8 cellular contexts compared by ENCODE assay signal in genomic region chr9:116549061-116549664, GRCh38.
DNase-seq lines count a peak whose midpoint lies in the region; ATAC-seq, FAIRE-seq and TF ChIP-seq lines count a peak whose summit lies in the region.
"Had no signal": no experiment of that assay in that cellular context is flagged by ENCODE, and none has a peak within 500 bp of the region (broad histone marks: within the 10 kb centered on the region; RNA-seq: fewer than 3 reads in every experiment).

No MANE protein-coding gene starts in this region.

- H3K9me3 Mint-ChIP-seq in astrocyte (ENCODE audit: unreplicated experiment) (no peaks in the 10 kb centered on the region), progenitor cell of endocrine pancreas (ENCODE audit: low read depth) (no peaks in the 10 kb centered on the region)
- H3K9me3 Mint-ChIP-seq: brain had no signal

- H4K20me1 ChIP-seq in astrocyte (ENCODE audit: insufficient read depth, low read length) (no peaks in the 10 kb centered on the region), keratinocyte (ENCODE audit: control insufficient read depth, extremely low read depth, insufficient read depth, low read length) (no peaks in the 10 kb centered on the region)

- H3K27ac ChIP-seq in astrocyte (ENCODE audit: low read depth, low read length) = no peak overlapping the region
- peak overlapping the region; percentile 84 for H3K27ac ChIP-seq in keratinocyte (ENCODE audit: control insufficient read depth, insufficient read depth, low read length)
- H3K27ac ChIP-seq in upper lobe of right lung = no peak overlapping the region

- H2AFZ ChIP-seq in astrocyte (ENCODE audit: low read depth, low read length) (no peak overlapping the region), keratinocyte (ENCODE audit: control insufficient read depth, low read length) (no peak overlapping the region)

- H3K9me3 ChIP-seq in astrocyte (ENCODE audit: insufficient read depth, low read depth, low read length) = no peaks in the 10 kb centered on the region
- no peaks in the 10 kb centered on the region for H3K9me3 ChIP-seq in keratinocyte (ENCODE audit: control insufficient read depth, low read depth, low read length)
- H3K9me3 ChIP-seq in upper lobe of right lung = no peaks in the 10 kb centered on the region

- FAIRE-seq in astrocyte (lab: Jason Lieb, UNC) (no peak), keratinocyte (lab: Jason Lieb, UNC) (peak; percentile 84)

- ATAC-seq in upper lobe of right lung = peak; percentile 94

- TF ChIP-seq CTCF in astrocyte (IDR thresholded peaks at IDR 0.05; ENCODE audit: insufficient read depth, low read depth, low read length) (no peak), keratinocyte (optimal IDR thresholded peaks at IDR 0.05 in 1 of 3, IDR thresholded peaks at IDR 0.05 in 1 of 3, conservative IDR thresholded peaks at IDR 0.05 in 1 of 3; ENCODE audit: extremely low read depth in 1 of 3, insufficient read depth in 2 of 3, low read length in 3 of 3) (no peak), upper lobe of right lung (IDR thresholded peaks at IDR 0.05) (no peak), progenitor cell of endocrine pancreas (IDR thresholded peaks at IDR 0.05; ENCODE audit: unreplicated experiment) (no peak)

- no peak overlapping the region for H3K4me3 Mint-ChIP-seq in astrocyte (ENCODE audit: unreplicated experiment)
- H3K4me3 Mint-ChIP-seq in progenitor cell of endocrine pancreas (ENCODE audit: low read depth) = no peak overlapping the region
- H3K4me3 Mint-ChIP-seq: brain had no signal

- H3K27me3 ChIP-seq in astrocyte (ENCODE audit: insufficient read depth, low read length) (no peaks in the 10 kb centered on the region), keratinocyte (ENCODE audit: control insufficient read depth, extremely low read depth, insufficient read depth, low read length) (no peaks in the 10 kb centered on the region), upper lobe of right lung (no peaks in the 10 kb centered on the region)

- H3K36me3 Mint-ChIP-seq in astrocyte (ENCODE audit: low read depth, unreplicated experiment) (no peaks in the 10 kb centered on the region), progenitor cell of endocrine pancreas (ENCODE audit: insufficient read depth) (no peaks in the 10 kb centered on the region)
- H3K36me3 Mint-ChIP-seq: brain had no signal

- dilution Hi-C loops in keratinocyte (cut with MboI; ENCODE audit: extremely low pct_ligation_motif_present, low sequenced_read_pairs) = no loop called here

- intact Hi-C loops in upper lobe of right lung (cut with DNase I) = no loop called here

- H3K79me2 ChIP-seq in astrocyte (ENCODE audit: insufficient read depth, low read length) (no peaks in the 10 kb centered on the region), keratinocyte (ENCODE audit: control insufficient read depth, insufficient read depth, low read length) (no peaks in the 10 kb centered on the region)

- H3K27me3 Mint-ChIP-seq in astrocyte (ENCODE audit: low read depth, unreplicated experiment) = no peaks in the 10 kb centered on the region
- no peaks in the 10 kb centered on the region for H3K27me3 Mint-ChIP-seq in progenitor cell of endocrine pancreas
- H3K27me3 Mint-ChIP-seq: brain had no signal

- peak; percentile 7 for DNase-seq in Jurkat, Clone E6-1 (ENCODE audit: low read depth, low spot score)
- DNase-seq in astrocyte (ENCODE audit: low read depth) = peak; percentile 90
- DNase-seq in keratinocyte (ENCODE audit: low read depth, low spot score) = peak; percentile 28
- peak; percentile 86 for DNase-seq in upper lobe of right lung
- DNase-seq in progenitor cell of endocrine pancreas (ENCODE audit: low spot score, unreplicated experiment) = no peak
- DNase-seq in T-helper 2 cell = no peak
- no peak for DNase-seq in NCI-H345 (lab: John Stamatoyannopoulos, UW)

- H3K36me3 ChIP-seq in astrocyte (ENCODE audit: insufficient read depth, low read length) = no peaks in the 10 kb centered on the region
- H3K36me3 ChIP-seq in keratinocyte (ENCODE audit: control insufficient read depth in 2 of 2, extremely low read depth in 1 of 2, insufficient read depth in 2 of 2, low read length in 2 of 2) = no peaks in the 10 kb centered on the region
- no peaks in the 10 kb centered on the region for H3K36me3 ChIP-seq in upper lobe of right lung

- H3K9ac ChIP-seq in astrocyte (ENCODE audit: low read length) (no peak overlapping the region), keratinocyte (ENCODE audit: control insufficient read depth, extremely low read depth, insufficient read depth, low read length) (no peak overlapping the region)

- H3K9me1 ChIP-seq in keratinocyte (ENCODE audit: control insufficient read depth, extremely low read depth, insufficient read depth, low read length) = no peaks in the 10 kb centered on the region

- H3K4me1 ChIP-seq in astrocyte (ENCODE audit: insufficient read depth, low read length) = peaks cover 16% of the 10 kb centered on the region
- H3K4me1 ChIP-seq in keratinocyte (ENCODE audit: control insufficient read depth, extremely low read depth, insufficient read depth, low read length) = peaks cover 29% of the 10 kb centered on the region
- H3K4me1 ChIP-seq in upper lobe of right lung = peaks cover 3% of the 10 kb centered on the region

- H3K4me2 ChIP-seq in astrocyte (ENCODE audit: low read length) = peak overlapping the region; percentile 38
- H3K4me2 ChIP-seq in keratinocyte (ENCODE audit: control insufficient read depth, extremely low read depth, insufficient read depth, low read depth, low read length) = peak overlapping the region; percentile 31

- H3K27ac Mint-ChIP-seq in astrocyte (ENCODE audit: unreplicated experiment) (peak overlapping the region; percentile 9), progenitor cell of endocrine pancreas (no peak overlapping the region)

- peaks cover 20% of the 10 kb centered on the region for H3K4me1 Mint-ChIP-seq in astrocyte (ENCODE audit: low read depth, unreplicated experiment)
- H3K4me1 Mint-ChIP-seq in progenitor cell of endocrine pancreas (ENCODE audit: low read depth) = peaks cover 9% of the 10 kb centered on the region

- H3K4me3 ChIP-seq in Jurkat, Clone E6-1 (ENCODE audit: low read length) = no peak overlapping the region
- no peak overlapping the region for H3K4me3 ChIP-seq in astrocyte (ENCODE audit: insufficient read depth, low read depth, low read length)
- no peak overlapping the region for H3K4me3 ChIP-seq in keratinocyte (ENCODE audit: control insufficient read depth in 2 of 3, extremely low read depth in 1 of 3, insufficient read depth in 2 of 3, low read depth in 1 of 3, low read length in 3 of 3)
- H3K4me3 ChIP-seq in upper lobe of right lung = no peak overlapping the region

Comparison
In these comparisons a context has a peak if more than half of its experiments do, and no peak if none do; other contexts are left out.
1. DNase-seq: peak in Jurkat, Clone E6-1 (single experiment), astrocyte (single experiment), keratinocyte (single experiment) and upper lobe of right lung (single experiment); none in progenitor cell of endocrine pancreas (single experiment), T-helper 2 cell (0 of 5) and NCI-H345 (single experiment).